18 cellular contexts compared by ENCODE assay signal in the genomic region with DNA sequence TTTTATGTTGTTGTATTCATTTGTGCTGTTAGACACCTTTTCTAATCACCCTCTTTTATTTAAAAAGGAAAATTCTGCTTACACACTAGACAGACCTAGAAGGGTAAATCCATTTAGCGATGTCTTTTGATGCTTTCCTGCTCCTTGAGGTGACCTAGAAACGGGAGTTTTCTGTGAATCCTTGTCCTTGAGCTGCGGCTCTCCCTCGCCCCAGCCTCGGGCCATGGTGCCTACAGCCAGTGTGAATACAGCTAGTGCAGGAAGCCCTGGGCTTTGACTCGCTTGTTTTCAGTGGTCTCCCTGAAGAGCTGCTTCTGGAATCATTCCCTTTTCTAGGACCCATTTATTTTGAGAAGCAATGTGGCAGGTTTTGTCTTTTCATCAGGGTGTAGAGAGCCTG. TPM values are rescaled to one million over a fixed set of nuclear protein-coding genes. Genes with fewer than 3 reads are reported as not detected.
A peak's percentile ranks its signal among the peaks of the same experiment; 100 is the strongest.
DNase-seq lines count a peak whose midpoint lies in the region; ATAC-seq, FAIRE-seq and TF ChIP-seq lines count a peak whose summit lies in the region.
"Had no signal": no experiment of that assay in that cellular context is flagged by ENCODE, and none has a peak within 500 bp of the region (broad histone marks: within the 10 kb centered on the region; RNA-seq: fewer than 3 reads in every experiment).

No MANE protein-coding gene starts in this region.

- peak overlapping the region; percentile 61 for H3K27ac ChIP-seq in BLaER1
- peak overlapping the region; percentile 26; the same call in 1 of the 2 replicates for H3K27ac ChIP-seq in GM23338 (ENCODE audit: low read depth)
- peak overlapping the region; percentile 5 for H3K27ac ChIP-seq in right cardiac atrium (ENCODE audit: low read length)
- H3K27ac ChIP-seq in gastrocnemius medialis: peak overlapping the region in 3 of 4 donors; percentile 64 to 88 (median 68)
- peak overlapping the region in 1 of 2 donors; percentile 40 for H3K27ac ChIP-seq in small intestine (ENCODE audit: low read depth in 1 of 2, low read length in 1 of 2)
- H3K27ac ChIP-seq: C4-2B, PC-9 had no signal

- H3K9me3 ChIP-seq in BLaER1 (no peaks in the 10 kb centered on the region), right cardiac atrium (ENCODE audit: control insufficient read depth, low read length) (no peaks in the 10 kb centered on the region), gastrocnemius medialis (no peaks in the 10 kb centered on the region), small intestine (ENCODE audit: control insufficient read depth, low read depth) (no peaks in the 10 kb centered on the region)

- TF ChIP-seq POLR2A in gastrocnemius medialis (IDR thresholded peaks at IDR 0.05): no peak

- H3K4me1 ChIP-seq in BLaER1: peaks cover 29% of the 10 kb centered on the region
- no peaks in the 10 kb centered on the region for H3K4me1 ChIP-seq in GM23338 (ENCODE audit: insufficient read depth)
- peaks cover 7% of the 10 kb centered on the region for H3K4me1 ChIP-seq in right cardiac atrium (ENCODE audit: control insufficient read depth, insufficient read depth, low read length)
- peaks cover 14 to 30% of the 10 kb centered on the region in 2 donors for H3K4me1 ChIP-seq in gastrocnemius medialis
- H3K4me1 ChIP-seq in small intestine (ENCODE audit: control insufficient read depth in 2 of 2, insufficient read depth in 1 of 2, low read depth in 1 of 2, low read length in 1 of 2): no peaks in the 10 kb centered on the region

- WGBS in right cardiac atrium: 75% methylated on average over 6 of the region's 6 CpGs
- WGBS in small intestine, 3 donors: 80 to 90% (median 90%) methylated on average over 6 of the region's 6 CpGs

- H3K27me3 ChIP-seq in BLaER1: no peaks in the 10 kb centered on the region
- H3K27me3 ChIP-seq in GM23338 (ENCODE audit: insufficient read depth): no peaks in the 10 kb centered on the region
- no peaks in the 10 kb centered on the region for H3K27me3 ChIP-seq in right cardiac atrium (ENCODE audit: control insufficient read depth, insufficient read depth)
- H3K27me3 ChIP-seq in gastrocnemius medialis: no peaks in the 10 kb centered on the region
- H3K27me3 ChIP-seq in small intestine (ENCODE audit: control insufficient read depth in 2 of 2, insufficient read depth in 2 of 2, low read length in 2 of 2): no peaks in the 10 kb centered on the region

- H3K9me2 ChIP-seq in GM23338 (ENCODE audit: insufficient read depth): no peaks in the 10 kb centered on the region

- H3F3A ChIP-seq in GM23338 (replicated peaks; ENCODE audit: low read depth): 0 out of 2 replicates have a peak, but pooled peaks cover 3% of the 10 kb centered on the region

- H3K4me2 ChIP-seq in BLaER1 (peak overlapping the region; percentile 78), GM23338 (no peak overlapping the region)
- H3K4me2 ChIP-seq: PC-9 had no signal

- no peak for TF ChIP-seq CTCF in GM23338 (conservative IDR thresholded peaks at IDR 0.05; ENCODE audit: low read depth in 2 of 2)
- no peak for TF ChIP-seq CTCF in gastrocnemius medialis (IDR thresholded peaks at IDR 0.05 in 4 of 5, conservative IDR thresholded peaks at IDR 0.05 in 1 of 5)

- H3K4me3 Mint-ChIP-seq in GM23338: no peak overlapping the region
- H3K4me3 Mint-ChIP-seq: HFFc6 had no signal

- H4K20me1 ChIP-seq in BLaER1 (0 out of 2 replicates have a peak, but pooled peaks cover 13% of the 10 kb centered on the region), GM23338 (replicated peaks; ENCODE audit: insufficient read depth) (no peaks in the 10 kb centered on the region)

- intact Hi-C loops in right cardiac atrium (cut with DNase I) (loop anchor here in 1 of 4 donors (10.0 kb wide), 1 partner anchor 100 kb away; the partner anchor contains the start of gene MTG2), gastrocnemius medialis (cut with DNase I; ENCODE audit: low total_unique reads) (no loop called here)

- ATAC-seq in GM23338 (no peak), right cardiac atrium (no peak), gastrocnemius medialis (no peak), GM21786 (IDR thresholded peaks at IDR 0.05; ENCODE audit: unreplicated experiment) (no peak)

- H3K27ac Mint-ChIP-seq in GM23338: no peak overlapping the region
- H3K27ac Mint-ChIP-seq: HFFc6 had no signal

- H3K36me3 ChIP-seq in BLaER1 (peaks cover 69% of the 10 kb centered on the region), GM23338 (ENCODE audit: insufficient read depth) (peaks cover 16% of the 10 kb centered on the region; the same call in 1 of the 2 replicates), gastrocnemius medialis (peaks cover 0 to 66% of the 10 kb centered on the region in 2 donors), small intestine (ENCODE audit: control insufficient read depth in 2 of 2, insufficient read depth in 2 of 2, low read length in 2 of 2) (peaks cover 10 to 31% of the 10 kb centered on the region in 2 donors)

- no peak overlapping the region for H3K4me3 ChIP-seq in BLaER1
- no peak overlapping the region for H3K4me3 ChIP-seq in GM23338
- H3K4me3 ChIP-seq in right cardiac atrium (ENCODE audit: low read length): no peak overlapping the region
- H3K4me3 ChIP-seq in gastrocnemius medialis: no peak overlapping the region
- H3K4me3 ChIP-seq in small intestine (ENCODE audit: low read depth in 1 of 2, low read length in 2 of 2): no peak overlapping the region
- H3K4me3 ChIP-seq: PC-9 had no signal

- H3K36me3 Mint-ChIP-seq in GM23338 (ENCODE audit: low read depth): peaks cover 33% of the 10 kb centered on the region

- H3K27me3 Mint-ChIP-seq in GM23338 (ENCODE audit: insufficient read depth, low read depth, poor library complexity): peaks cover 4% of the 10 kb centered on the region

- FAIRE-seq in small intestine (lab: Jason Lieb, UNC): no peak

- H3K4me1 Mint-ChIP-seq in GM23338: no peaks in the 10 kb centered on the region; the same call in 2 of the 3 replicates

- peak overlapping the region; percentile 32; the same call in 1 of the 2 replicates for H3K9ac ChIP-seq in BLaER1

- no peak overlapping the region for H2AFZ ChIP-seq in GM23338
- H2AFZ ChIP-seq: PC-9 had no signal

- DNase-seq in GM23338 (ENCODE audit: low spot score): no peak
- peak in 1 of 3 donors; percentile 14 for DNase-seq in right cardiac atrium
- DNase-seq in gastrocnemius medialis: no peak
- no peak for DNase-seq in small intestine
- no peak for DNase-seq in UCSD-AML1 (lab: John Stamatoyannopoulos, UW; ENCODE audit: unreplicated experiment)
- DNase-seq: DMS79, H7, HFFc6, KG1, MV-4-11, NCI-H1417, NCI-H187, NCI-H226, NCI-H524, PC-9 had no signal

- in situ Hi-C loops in gastrocnemius medialis (cut with MboI; ENCODE audit: low sequenced_read_pairs in 4 of 4): loop anchor here in 1 of 4 donors (25.0 kb wide), 1 partner anchor 102 kb away; the partner anchor contains the start of gene RPS21

- no peaks in the 10 kb centered on the region for H3K79me2 ChIP-seq in GM23338 (replicated peaks; ENCODE audit: insufficient read depth)

- H3K9me3 Mint-ChIP-seq in GM23338: no peaks in the 10 kb centered on the region
- H3K9me3 Mint-ChIP-seq: HFFc6 had no signal

TF ChIP-seq in GM23338, 12 proteins besides CTCF, POLR2A, EP300 and RAD21:
- TF ChIP-seq, protein P1, sequence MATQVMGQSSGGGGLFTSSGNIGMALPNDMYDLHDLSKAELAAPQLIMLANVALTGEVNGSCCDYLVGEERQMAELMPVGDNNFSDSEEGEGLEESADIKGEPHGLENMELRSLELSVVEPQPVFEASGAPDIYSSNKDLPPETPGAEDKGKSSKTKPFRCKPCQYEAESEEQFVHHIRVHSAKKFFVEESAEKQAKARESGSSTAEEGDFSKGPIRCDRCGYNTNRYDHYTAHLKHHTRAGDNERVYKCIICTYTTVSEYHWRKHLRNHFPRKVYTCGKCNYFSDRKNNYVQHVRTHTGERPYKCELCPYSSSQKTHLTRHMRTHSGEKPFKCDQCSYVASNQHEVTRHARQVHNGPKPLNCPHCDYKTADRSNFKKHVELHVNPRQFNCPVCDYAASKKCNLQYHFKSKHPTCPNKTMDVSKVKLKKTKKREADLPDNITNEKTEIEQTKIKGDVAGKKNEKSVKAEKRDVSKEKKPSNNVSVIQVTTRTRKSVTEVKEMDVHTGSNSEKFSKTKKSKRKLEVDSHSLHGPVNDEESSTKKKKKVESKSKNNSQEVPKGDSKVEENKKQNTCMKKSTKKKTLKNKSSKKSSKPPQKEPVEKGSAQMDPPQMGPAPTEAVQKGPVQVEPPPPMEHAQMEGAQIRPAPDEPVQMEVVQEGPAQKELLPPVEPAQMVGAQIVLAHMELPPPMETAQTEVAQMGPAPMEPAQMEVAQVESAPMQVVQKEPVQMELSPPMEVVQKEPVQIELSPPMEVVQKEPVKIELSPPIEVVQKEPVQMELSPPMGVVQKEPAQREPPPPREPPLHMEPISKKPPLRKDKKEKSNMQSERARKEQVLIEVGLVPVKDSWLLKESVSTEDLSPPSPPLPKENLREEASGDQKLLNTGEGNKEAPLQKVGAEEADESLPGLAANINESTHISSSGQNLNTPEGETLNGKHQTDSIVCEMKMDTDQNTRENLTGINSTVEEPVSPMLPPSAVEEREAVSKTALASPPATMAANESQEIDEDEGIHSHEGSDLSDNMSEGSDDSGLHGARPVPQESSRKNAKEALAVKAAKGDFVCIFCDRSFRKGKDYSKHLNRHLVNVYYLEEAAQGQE (IDR thresholded peaks at IDR 0.05; ENCODE audit: unreplicated experiment): no peak
- TF ChIP-seq EZH2 (IDR thresholded peaks at IDR 0.05; ENCODE audit: low read depth, unreplicated experiment): no peak
- TF ChIP-seq ZNF114 (CRISPR knock-in tag; IDR thresholded peaks at IDR 0.05): no peak
- no peak for TF ChIP-seq POLR2AphosphoS5 (IDR thresholded peaks at IDR 0.05; ENCODE audit: low read depth)

RNA-seq across cellular contexts. Expression of gene ADRM1, which starts 17.6 kb away (rescaled TPM):
- 223 and 243 TPM in 2 replicates for total RNA-seq in GM23338 (2014; rRNA removed; shearing (Covaris generic))
- polyA plus RNA-seq in GM23338 (2016; fragmentation: Nextera tagmentation; extraction: Ambion mirVana) (206 and 224 TPM in 2 replicates), right cardiac atrium (87.5 TPM), small intestine (10 to 100 TPM; 86.3 to 93.4 (median 90.2) TPM)
- total RNA-seq in right cardiac atrium (10 to 100 TPM; 65.0 to 80.9 (median 73.4) TPM), gastrocnemius medialis (100 to 1,000 TPM; 389 to 644 (median 611) TPM)

RNA-seq across cellular contexts. Expression of gene OSBPL2, which starts 46.8 kb away (rescaled TPM):
- 24.2 and 31.2 TPM in 2 replicates for total RNA-seq in GM23338 (2014; rRNA removed; shearing (Covaris generic))
- polyA plus RNA-seq in GM23338 (2016; fragmentation: Nextera tagmentation; extraction: Ambion mirVana) (16.6 and 19.4 TPM in 2 replicates), right cardiac atrium (20.0 TPM), small intestine (10 to 100 TPM; 19.9 to 30.4 (median 28.1) TPM)
- total RNA-seq in right cardiac atrium (10 to 100 TPM; 44.1 to 61.6 (median 44.7) TPM), gastrocnemius medialis (10 to 100 TPM; 15.8 to 26.4 (median 19.6) TPM)
